17 cellular contexts compared by ENCODE assay signal in the genomic region with DNA sequence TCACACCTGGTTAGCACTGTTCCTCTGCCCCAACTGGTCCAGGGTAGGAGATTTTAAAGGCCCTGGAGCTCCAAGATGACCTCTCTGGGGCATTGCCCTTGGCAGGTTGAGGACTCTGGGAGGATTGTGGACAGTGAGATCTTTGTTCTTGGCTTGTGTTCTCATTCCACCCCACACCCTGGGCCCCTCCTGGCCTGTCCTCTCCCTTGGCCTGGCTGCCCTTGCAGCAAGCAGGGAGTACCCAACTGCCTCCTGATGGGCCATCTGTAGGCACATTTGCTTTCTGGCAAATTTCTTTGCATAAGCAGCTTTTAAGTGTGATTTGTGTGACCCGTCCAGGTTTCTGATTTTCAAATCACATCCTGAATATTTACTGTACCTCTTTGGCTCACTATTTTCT.
DNase-seq lines count a peak whose midpoint lies in the region; ATAC-seq, FAIRE-seq and TF ChIP-seq lines count a peak whose summit lies in the region.
"Had no signal": no experiment of that assay in that cellular context is flagged by ENCODE, and none has a peak within 500 bp of the region (broad histone marks: within the 10 kb centered on the region; RNA-seq: fewer than 3 reads in every experiment).

No MANE protein-coding gene starts in this region.

- H3K4me3 Mint-ChIP-seq in type B pancreatic cell, result no peak overlapping the region
- H3K4me3 Mint-ChIP-seq: CD8-positive, alpha-beta T cell had no signal

- H3K4me1 ChIP-seq in HepG2 (ENCODE audit: insufficient read depth, low read length) (peaks cover 5% of the 10 kb centered on the region; the same call in 1 of the 2 replicates), right lobe of liver (no peaks in the 10 kb centered on the region)
- H3K4me1 ChIP-seq: A549, HAP-1 had no signal

- BruUV-seq in HepG2 (replicated peaks; lab: Mats Ljungman, UMichigan), result no TSS peak

- H3K27me3 ChIP-seq in HepG2 (ENCODE audit: control insufficient read depth in 1 of 2, insufficient read depth in 2 of 2, low read length in 2 of 2) (no peaks in the 10 kb centered on the region), right lobe of liver (no peaks in the 10 kb centered on the region)
- H3K27me3 ChIP-seq: BLaER1 treated with 17β-estradiol and CSF1 and Interleukin-3, amounts not matched to agents 10 nM and 100 nM had no signal

- no peaks in the 10 kb centered on the region for H3K79me2 ChIP-seq in HepG2 (ENCODE audit: insufficient read depth, low read length)

- H3K9ac ChIP-seq in HepG2 (ENCODE audit: insufficient read depth, low read depth, low read length), result no peak overlapping the region
- H3K9ac ChIP-seq: BLaER1 treated with 17β-estradiol and CSF1 and Interleukin-3, amounts not matched to agents 10 nM and 100 nM; GM23248 had no signal

- H4K20me1 ChIP-seq in HepG2 (ENCODE audit: insufficient read depth, low read length), result no peaks in the 10 kb centered on the region
- H4K20me1 ChIP-seq: BLaER1 treated with 17β-estradiol and CSF1 and Interleukin-3, amounts not matched to agents 10 nM and 100 nM had no signal

- H3K4me3 ChIP-seq in HepG2 (replicated peaks in 1 of 3; ENCODE audit: insufficient read depth in 1 of 3, low read depth in 2 of 3, low read length in 3 of 3) (no peak overlapping the region), right lobe of liver (no peak overlapping the region)
- H3K4me3 ChIP-seq: A549; BLaER1 treated with 17β-estradiol and CSF1 and Interleukin-3, amounts not matched to agents 10 nM and 100 nM; GM23248; HAP-1 had no signal

- POLR2A ChIA-PET in HepG2 (lab: Yijun Ruan, JAX), result no interaction called here

- peak; percentile 46 for DNase-seq in DMS 273 (lab: John Stamatoyannopoulos, UW; ENCODE audit: unreplicated experiment)
- no peak for DNase-seq in DMS 273 treated with DMSO at 0.1 percent for 48 hours (lab: John Stamatoyannopoulos, UW)
- no peak for DNase-seq in HepG2 (ENCODE audit: low spot score)
- no peak for DNase-seq in right lobe of liver
- peak; percentile 88 for DNase-seq in cerebellum (ENCODE audit: low spot score)
- DNase-seq in type B pancreatic cell (ENCODE audit: extremely low spot score, unreplicated experiment), result no peak
- no peak for DNase-seq in activated gamma-delta T cell treated with Interleukin-2 at 50 U/mL for 16 hours
- DNase-seq: Calu3; CD8-positive, alpha-beta T cell; GDM1; GM23248 had no signal

- H3K9me3 Mint-ChIP-seq in type B pancreatic cell, result no peaks in the 10 kb centered on the region
- H3K9me3 Mint-ChIP-seq: CD8-positive, alpha-beta T cell had no signal

- no peak overlapping the region for H3K4me2 ChIP-seq in HepG2 (ENCODE audit: low read depth, low read length)
- H3K4me2 ChIP-seq: A549; BLaER1 treated with 17β-estradiol and CSF1 and Interleukin-3, amounts not matched to agents 10 nM and 100 nM had no signal

- no peak overlapping the region for H3K27ac Mint-ChIP-seq in type B pancreatic cell
- H3K27ac Mint-ChIP-seq: CD8-positive, alpha-beta T cell had no signal

- intact Hi-C loops in HepG2 (cut with micrococcal nuclease; ENCODE audit: unreplicated experiment) (no loop called here), right lobe of liver (cut with DNase I) (no loop called here)

- TF ChIP-seq POLR2A in HepG2 (IDR thresholded peaks at IDR 0.05; ENCODE audit: insufficient read depth in 1 of 2, low read depth in 2 of 2, low read length in 2 of 2) (no peak), right lobe of liver (IDR thresholded peaks at IDR 0.05) (no peak)

- TF ChIP-seq RAD21 in HepG2 (CRISPR knock-in tag; IDR thresholded peaks at IDR 0.05), result no peak

- H3K9me3 ChIP-seq in HepG2 (ENCODE audit: low read length), result no peaks in the 10 kb centered on the region
- no peaks in the 10 kb centered on the region for H3K9me3 ChIP-seq in right lobe of liver
- H3K9me3 ChIP-seq: A549; BLaER1 treated with 17β-estradiol and CSF1 and Interleukin-3, amounts not matched to agents 10 nM and 100 nM; HAP-1 had no signal

- peak; percentile 73 for ATAC-seq in HepG2
- no peak for ATAC-seq in right lobe of liver
- ATAC-seq: A549; CD8-positive, alpha-beta T cell had no signal

- no peaks in the 10 kb centered on the region for H3K36me3 ChIP-seq in HepG2 (replicated peaks in 1 of 2; ENCODE audit: control insufficient read depth in 1 of 2, insufficient read depth in 2 of 2, low read length in 2 of 2)
- no peaks in the 10 kb centered on the region for H3K36me3 ChIP-seq in right lobe of liver
- H3K36me3 ChIP-seq: BLaER1 treated with 17β-estradiol and CSF1 and Interleukin-3, amounts not matched to agents 10 nM and 100 nM; HAP-1 had no signal

- H3K27me3 Mint-ChIP-seq in type B pancreatic cell, result peaks cover 17% of the 10 kb centered on the region

- no peak for TF ChIP-seq EP300 in HepG2 (IDR thresholded peaks at IDR 0.05; ENCODE audit: low read depth in 2 of 2, low read length in 2 of 2)
- TF ChIP-seq EP300 in HepG2 (CRISPR knock-in tag; IDR thresholded peaks at IDR 0.05; ENCODE audit: borderline replicate concordance), result no peak

- no peak for FAIRE-seq in HepG2 (lab: Jason Lieb, UNC)
- FAIRE-seq: A549, GM12892, GM18507 had no signal

- H3K4me1 Mint-ChIP-seq in type B pancreatic cell (ENCODE audit: unreplicated experiment), result peaks cover 3% of the 10 kb centered on the region

- in situ Hi-C loops in HepG2 (cut with HindIII; ENCODE audit: extremely low pct_ligation_motif_present, low pct_unique_long_range_greater_than_20kb), result loop anchor here (10.0 kb wide), 2 partner anchors 55 to 75 kb away; no protein-coding TSS in a partner anchor

- H3K27ac ChIP-seq in HepG2 (ENCODE audit: extremely low read length, insufficient read depth, low read length) (no peak overlapping the region), right lobe of liver (no peak overlapping the region)
- H3K27ac ChIP-seq: 22Rv1; A549; BLaER1 treated with 17β-estradiol and CSF1 and Interleukin-3, amounts not matched to agents 10 nM and 100 nM; GM23248 had no signal

- no peaks in the 10 kb centered on the region for H3K36me3 Mint-ChIP-seq in type B pancreatic cell
- H3K36me3 Mint-ChIP-seq: CD8-positive, alpha-beta T cell had no signal

- WGBS in HepG2 (ENCODE audit: low lambda C conversion rate), result 47% methylated on average over 1 of the region's 1 CpG
- 44% methylated on average over 1 of the region's 1 CpG for WGBS in right lobe of liver (ENCODE audit: insufficient coverage, low coverage, low lambda C conversion rate, missing lambda C conversion rate)

- CTCF ChIA-PET in HepG2 (lab: Yijun Ruan, JAX; ENCODE audit: low intra/inter-chr PET ratio, low total read pairs), result no interaction called here

- no peak overlapping the region for H2AFZ ChIP-seq in HepG2 (ENCODE audit: low read length)
- H2AFZ ChIP-seq: GM23248 had no signal

- TF ChIP-seq CTCF in HepG2 (CRISPR knock-in tag; IDR thresholded peaks at IDR 0.05) (no peak), right lobe of liver (IDR thresholded peaks at IDR 0.05) (no peak), type B pancreatic cell (conservative IDR thresholded peaks at IDR 0.05) (no peak)

TF ChIP-seq in HepG2, 621 proteins besides CTCF, POLR2A, EP300 and RAD21:
- TF ChIP-seq PATZ1 (CRISPR knock-in tag; IDR thresholded peaks at IDR 0.05) (0 out of 2 replicates have a peak, but pooled peaks have one; percentile 14), SRF (IDR thresholded peaks at IDR 0.05; ENCODE audit: low read depth, low read length) (no peak)

Comparison
In these comparisons a context has a peak if more than half of its experiments do, and no peak if none do; other contexts are left out.
1. DNase-seq: peak in DMS 273 (single experiment) and cerebellum (single experiment); none in DMS 273 treated with DMSO at 0.1 percent for 48 hours (single experiment), HepG2 (single experiment), right lobe of liver (0 of 3), type B pancreatic cell (single experiment) and activated gamma-delta T cell treated with Interleukin-2 at 50 U/mL for 16 hours (single experiment).